ENCODE assay signal across 1 cellular context in the genomic region with DNA sequence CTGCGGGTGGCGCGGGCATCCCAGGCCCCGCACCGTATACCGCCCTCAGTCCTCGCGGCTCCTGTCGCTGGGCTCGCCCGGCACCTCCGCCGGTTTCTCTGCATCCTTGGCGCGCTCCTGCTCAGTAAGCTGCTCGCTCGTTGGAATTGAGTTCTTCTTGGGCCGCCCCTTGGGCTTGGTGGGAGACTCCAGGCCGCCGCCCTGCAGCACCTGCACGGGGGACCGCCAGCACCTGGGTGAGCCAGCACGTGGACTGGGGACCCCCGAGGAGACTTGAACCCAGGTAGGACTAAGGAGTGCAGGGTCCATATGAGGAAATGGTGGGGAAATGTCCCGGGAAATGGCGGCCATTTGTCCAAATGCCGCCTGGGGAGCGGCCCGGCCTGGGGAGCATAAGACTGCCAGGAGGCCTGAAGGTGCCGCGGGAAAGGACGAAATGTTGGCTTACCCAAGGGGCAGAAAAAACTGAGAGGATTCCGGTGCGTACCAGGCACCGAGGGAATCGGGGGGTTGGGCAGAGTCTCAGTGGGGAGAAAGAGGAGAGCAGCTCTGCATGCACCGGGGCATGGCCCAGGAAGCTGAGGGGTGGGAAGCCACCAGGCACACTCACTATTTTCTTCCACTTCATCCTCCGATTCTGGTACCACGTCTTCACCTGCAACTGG.
TF ChIP-seq lines count a peak whose summit lies in the region.

No MANE protein-coding gene starts in this region.

TF ChIP-seq in HepG2, 621 proteins besides CTCF, POLR2A, EP300 and RAD21:
- TF ChIP-seq, protein P1, sequence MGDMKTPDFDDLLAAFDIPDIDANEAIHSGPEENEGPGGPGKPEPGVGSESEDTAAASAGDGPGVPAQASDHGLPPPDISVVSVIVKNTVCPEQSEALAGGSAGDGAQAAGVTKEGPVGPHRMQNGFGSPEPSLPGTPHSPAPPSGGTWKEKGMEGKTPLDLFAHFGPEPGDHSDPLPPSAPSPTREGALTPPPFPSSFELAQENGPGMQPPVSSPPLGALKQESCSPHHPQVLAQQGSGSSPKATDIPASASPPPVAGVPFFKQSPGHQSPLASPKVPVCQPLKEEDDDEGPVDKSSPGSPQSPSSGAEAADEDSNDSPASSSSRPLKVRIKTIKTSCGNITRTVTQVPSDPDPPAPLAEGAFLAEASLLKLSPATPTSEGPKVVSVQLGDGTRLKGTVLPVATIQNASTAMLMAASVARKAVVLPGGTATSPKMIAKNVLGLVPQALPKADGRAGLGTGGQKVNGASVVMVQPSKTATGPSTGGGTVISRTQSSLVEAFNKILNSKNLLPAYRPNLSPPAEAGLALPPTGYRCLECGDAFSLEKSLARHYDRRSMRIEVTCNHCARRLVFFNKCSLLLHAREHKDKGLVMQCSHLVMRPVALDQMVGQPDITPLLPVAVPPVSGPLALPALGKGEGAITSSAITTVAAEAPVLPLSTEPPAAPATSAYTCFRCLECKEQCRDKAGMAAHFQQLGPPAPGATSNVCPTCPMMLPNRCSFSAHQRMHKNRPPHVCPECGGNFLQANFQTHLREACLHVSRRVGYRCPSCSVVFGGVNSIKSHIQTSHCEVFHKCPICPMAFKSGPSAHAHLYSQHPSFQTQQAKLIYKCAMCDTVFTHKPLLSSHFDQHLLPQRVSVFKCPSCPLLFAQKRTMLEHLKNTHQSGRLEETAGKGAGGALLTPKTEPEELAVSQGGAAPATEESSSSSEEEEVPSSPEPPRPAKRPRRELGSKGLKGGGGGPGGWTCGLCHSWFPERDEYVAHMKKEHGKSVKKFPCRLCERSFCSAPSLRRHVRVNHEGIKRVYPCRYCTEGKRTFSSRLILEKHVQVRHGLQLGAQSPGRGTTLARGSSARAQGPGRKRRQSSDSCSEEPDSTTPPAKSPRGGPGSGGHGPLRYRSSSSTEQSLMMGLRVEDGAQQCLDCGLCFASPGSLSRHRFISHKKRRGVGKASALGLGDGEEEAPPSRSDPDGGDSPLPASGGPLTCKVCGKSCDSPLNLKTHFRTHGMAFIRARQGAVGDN (CRISPR knock-in tag; IDR thresholded peaks at IDR 0.05), result no peak
- TF ChIP-seq ZNF432 (CRISPR knock-in tag; IDR thresholded peaks at IDR 0.05; ENCODE audit: borderline replicate concordance) (no peak), CEBPG (CRISPR knock-in tag; IDR thresholded peaks at IDR 0.05) (no peak), YY1 (IDR thresholded peaks at IDR 0.05; ENCODE audit: insufficient read depth, insufficient replicate concordance, low read depth, low read length) (no peak), ZFP41 (CRISPR knock-in tag; IDR thresholded peaks at IDR 0.05; ENCODE audit: borderline replicate concordance) (no peak), ZNF501 (CRISPR knock-in tag; IDR thresholded peaks at IDR 0.05) (no peak), NCOA5 (CRISPR knock-in tag; IDR thresholded peaks at IDR 0.05) (no peak), HOXA3 (CRISPR knock-in tag; IDR thresholded peaks at IDR 0.05) (no peak), ZNF713 (CRISPR knock-in tag; IDR thresholded peaks at IDR 0.05) (no peak)
- TF ChIP-seq, protein P2, sequence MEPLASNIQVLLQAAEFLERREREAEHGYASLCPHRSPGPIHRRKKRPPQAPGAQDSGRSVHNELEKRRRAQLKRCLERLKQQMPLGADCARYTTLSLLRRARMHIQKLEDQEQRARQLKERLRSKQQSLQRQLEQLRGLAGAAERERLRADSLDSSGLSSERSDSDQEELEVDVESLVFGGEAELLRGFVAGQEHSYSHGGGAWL (CRISPR knock-in tag; IDR thresholded peaks at IDR 0.05), result no peak
TF ChIP-seq in HepG2: peak in this region for 0.
